Comparison of ENCODE assay signal across 17 cellular contexts in the genomic region with DNA sequence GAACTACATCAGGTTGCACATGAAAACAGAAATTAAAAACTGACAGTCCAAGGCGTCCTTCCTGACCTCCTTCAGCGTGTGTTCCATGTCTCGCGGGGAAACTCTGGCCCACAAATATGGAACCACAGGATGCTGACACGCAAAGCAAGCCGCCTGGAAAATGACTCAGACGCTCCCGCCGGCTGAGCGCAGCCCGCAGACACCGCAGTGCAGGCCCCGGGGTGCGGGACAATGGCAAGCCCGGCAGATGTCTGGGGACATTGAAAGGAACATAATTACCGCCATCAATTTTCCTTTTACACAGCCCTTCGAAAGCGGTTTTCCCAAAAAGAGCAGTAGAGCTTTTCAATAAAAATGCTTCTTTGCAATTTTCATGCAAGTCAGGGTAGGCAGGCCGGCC.
A peak's percentile ranks its signal among the peaks of the same experiment; 100 is the strongest.
DNase-seq lines count a peak whose midpoint lies in the region; ATAC-seq, FAIRE-seq and TF ChIP-seq lines count a peak whose summit lies in the region.
"Had no signal": no experiment of that assay in that cellular context is flagged by ENCODE, and none has a peak within 500 bp of the region (broad histone marks: within the 10 kb centered on the region; RNA-seq: fewer than 3 reads in every experiment).

No MANE protein-coding gene starts in this region.

- H3K9me3 Mint-ChIP-seq in astrocyte (ENCODE audit: unreplicated experiment): no peaks in the 10 kb centered on the region
- H3K9me3 Mint-ChIP-seq in activated naive CD4-positive, alpha-beta T cell treated with anti-CD3 and anti-CD28 coated beads, Interleukin-2, amount 50 U/mL, for 72 hours: no peaks in the 10 kb centered on the region
- H3K9me3 Mint-ChIP-seq: CD8-positive, alpha-beta T cell had no signal

- peaks cover 5% of the 10 kb centered on the region for H3K27me3 Mint-ChIP-seq in astrocyte (ENCODE audit: low read depth, unreplicated experiment)

- H3K9me3 ChIP-seq in HUES48 (ENCODE audit: control insufficient read depth, insufficient read depth, low read length) (no peaks in the 10 kb centered on the region), astrocyte (ENCODE audit: insufficient read depth, low read depth, low read length) (no peaks in the 10 kb centered on the region), smooth muscle cell (replicated peaks; ENCODE audit: low read depth) (no peaks in the 10 kb centered on the region)

- H3K4me2 ChIP-seq in astrocyte (ENCODE audit: low read length): peak overlapping the region; percentile 70
- H3K4me2 ChIP-seq in smooth muscle cell: peak overlapping the region; percentile 1
- H3K4me2 ChIP-seq: hepatocyte had no signal

- no peak overlapping the region for H2AFZ ChIP-seq in astrocyte (ENCODE audit: low read depth, low read length)
- H2AFZ ChIP-seq in smooth muscle cell (ENCODE audit: low read depth): no peak overlapping the region
- H2AFZ ChIP-seq: hepatocyte had no signal

- no peak overlapping the region for H3K4me3 ChIP-seq in HUES48 (ENCODE audit: low read depth, low read length)
- no peak overlapping the region for H3K4me3 ChIP-seq in astrocyte (ENCODE audit: insufficient read depth, low read depth, low read length)
- H3K4me3 ChIP-seq in smooth muscle cell: no peak overlapping the region
- H3K4me3 ChIP-seq: cardiac muscle cell, hepatocyte had no signal

- H3K27ac ChIP-seq in HUES48 (ENCODE audit: low read depth, low read length) (peak overlapping the region; percentile 5), astrocyte (ENCODE audit: low read depth, low read length) (peak overlapping the region; percentile 79), smooth muscle cell (ENCODE audit: low read depth) (peak overlapping the region; percentile 87)
- H3K27ac ChIP-seq: cardiac muscle cell, hepatocyte had no signal

- no peak overlapping the region for H3K4me3 Mint-ChIP-seq in astrocyte (ENCODE audit: unreplicated experiment)
- H3K4me3 Mint-ChIP-seq: CD8-positive, alpha-beta T cell had no signal

- peaks cover 20% of the 10 kb centered on the region for H3K4me1 Mint-ChIP-seq in astrocyte (ENCODE audit: low read depth, unreplicated experiment)

- H3K4me1 ChIP-seq in HUES48 (ENCODE audit: control insufficient read depth, insufficient read depth, low read length): peaks cover 17% of the 10 kb centered on the region
- peaks cover 29% of the 10 kb centered on the region for H3K4me1 ChIP-seq in astrocyte (ENCODE audit: insufficient read depth, low read length)
- peaks cover 13% of the 10 kb centered on the region for H3K4me1 ChIP-seq in smooth muscle cell (ENCODE audit: low read depth)

- 35% methylated on average over 19 of the region's 19 CpGs for WGBS in smooth muscle cell (ENCODE audit: low lambda C conversion rate)

- no peaks in the 10 kb centered on the region for H3K36me3 ChIP-seq in HUES48 (ENCODE audit: control insufficient read depth, insufficient read depth, low read length)
- no peaks in the 10 kb centered on the region for H3K36me3 ChIP-seq in astrocyte (ENCODE audit: insufficient read depth, low read length)
- no peaks in the 10 kb centered on the region for H3K36me3 ChIP-seq in smooth muscle cell (ENCODE audit: low read depth)
- H3K36me3 ChIP-seq: cardiac muscle cell had no signal

- no peak for ATAC-seq in activated naive CD4-positive, alpha-beta T cell treated with anti-CD3 and anti-CD28 coated beads, Interleukin-2, amount 50 U/mL, for 72 hours
- ATAC-seq in HG03354 (IDR thresholded peaks at IDR 0.05; ENCODE audit: poor library complexity, severe bottlenecking, unreplicated experiment): no peak
- ATAC-seq: CD8-positive, alpha-beta T cell; left ventricle myocardium superior; Right ventricle myocardium inferior had no signal

- peaks cover 4% of the 10 kb centered on the region for H3K27me3 ChIP-seq in HUES48 (ENCODE audit: control insufficient read depth, insufficient read depth, low read length)
- no peaks in the 10 kb centered on the region for H3K27me3 ChIP-seq in astrocyte (ENCODE audit: insufficient read depth, low read length)
- H3K27me3 ChIP-seq in smooth muscle cell (ENCODE audit: low read depth): no peaks in the 10 kb centered on the region
- H3K27me3 ChIP-seq: cardiac muscle cell, hepatocyte had no signal

- H3K9ac ChIP-seq in HUES48 (ENCODE audit: low read depth, low read length) (no peak overlapping the region), astrocyte (ENCODE audit: low read length) (peak overlapping the region; percentile 57), smooth muscle cell (ENCODE audit: low read depth) (peak overlapping the region; percentile 61)

- TF ChIP-seq CTCF in astrocyte (IDR thresholded peaks at IDR 0.05; ENCODE audit: insufficient read depth, low read depth, low read length) (no peak), smooth muscle cell (IDR thresholded peaks at IDR 0.05; ENCODE audit: borderline replicate concordance, insufficient read depth, poor library complexity, severe bottlenecking) (no peak)

- FAIRE-seq in astrocyte (lab: Jason Lieb, UNC): no peak
- FAIRE-seq: endothelial cell of umbilical vein had no signal

- no peaks in the 10 kb centered on the region for H3K36me3 Mint-ChIP-seq in astrocyte (ENCODE audit: low read depth, unreplicated experiment)
- no peaks in the 10 kb centered on the region for H3K36me3 Mint-ChIP-seq in activated naive CD4-positive, alpha-beta T cell treated with anti-CD3 and anti-CD28 coated beads, Interleukin-2, amount 50 U/mL, for 72 hours
- H3K36me3 Mint-ChIP-seq: CD8-positive, alpha-beta T cell had no signal

- H3F3A ChIP-seq in smooth muscle cell (ENCODE audit: low read depth): no peaks in the 10 kb centered on the region

- DNase-seq in astrocyte (ENCODE audit: low read depth) (peak; percentile 95), iPS-NIHi11 (ENCODE audit: low spot score) (peak; percentile 51), smooth muscle cell (lab: John Stamatoyannopoulos, UW; ENCODE audit: unreplicated experiment) (no peak)
- no peak for DNase-seq in activated naive CD4-positive, alpha-beta T cell treated with anti-CD3 and anti-CD28 coated beads, Interleukin-2, amount 50 U/mL, for 72 hours (ENCODE audit: low spot score in 2 of 2)
- no peak for DNase-seq in stimulated activated naive CD4-positive, alpha-beta T cell treated with Interleukin-2 at 50 U/mL for 16 hours (lab: John Stamatoyannopoulos, UW)
- DNase-seq: activated naive CD4-positive, alpha-beta T cell; CD8-positive, alpha-beta T cell; left ventricle myocardium superior; NCI-H1092 treated with DMSO at 0.1 percent for 48 hours; NCI-H526; stimulated activated CD4-positive, alpha-beta T cell treated with anti-CD3 and anti-CD28 coated beads, Interleukin-12 subunit alpha, Interleukin-12 subunit beta, amount 100 ng/mL, for 4 hours had no signal

- peak overlapping the region; percentile 94 for H3K27ac Mint-ChIP-seq in astrocyte (ENCODE audit: unreplicated experiment)
- H3K27ac Mint-ChIP-seq in activated naive CD4-positive, alpha-beta T cell treated with anti-CD3 and anti-CD28 coated beads, Interleukin-2, amount 50 U/mL, for 72 hours: no peak overlapping the region
- H3K27ac Mint-ChIP-seq: CD8-positive, alpha-beta T cell had no signal

- no peaks in the 10 kb centered on the region for H4K20me1 ChIP-seq in astrocyte (ENCODE audit: insufficient read depth, low read length)
- no peaks in the 10 kb centered on the region for H4K20me1 ChIP-seq in smooth muscle cell (ENCODE audit: low read depth)

- H3K79me2 ChIP-seq in astrocyte (ENCODE audit: insufficient read depth, low read length): no peaks in the 10 kb centered on the region
- H3K79me2 ChIP-seq in smooth muscle cell (ENCODE audit: low read depth): no peaks in the 10 kb centered on the region
- H3K79me2 ChIP-seq: hepatocyte had no signal

Comparison
In these comparisons a context has a peak if more than half of its experiments do, and no peak if none do; other contexts are left out.
1. H3K27ac ChIP-seq: peak in every context shown above with its lines; median percentile 87 in smooth muscle cell; 79 in astrocyte; 5 in HUES48.
2. DNase-seq: peak in astrocyte (single experiment) and iPS-NIHi11 (single experiment); none in smooth muscle cell (single experiment), activated naive CD4-positive, alpha-beta T cell treated with anti-CD3 and anti-CD28 coated beads, Interleukin-2, amount 50 U/mL, for 72 hours (0 of 2) and stimulated activated naive CD4-positive, alpha-beta T cell treated with Interleukin-2 at 50 U/mL for 16 hours (single experiment).